In genomic region chr3:150662410-150663200, GRCh38 we compare ENCODE assay signal across 2 cellular contexts.
TF ChIP-seq lines count a peak whose summit lies in the region.

No MANE protein-coding gene starts in this region.

TF ChIP-seq in GM23338, 12 proteins besides CTCF, POLR2A, EP300 and RAD21:
- no peak for TF ChIP-seq JUNB (IDR thresholded peaks at IDR 0.05; ENCODE audit: unreplicated experiment)

TF ChIP-seq in K562, 482 proteins besides CTCF, POLR2A, EP300 and RAD21:
- TF ChIP-seq NFE2L1 (tag; IDR thresholded peaks at IDR 0.05; ENCODE audit: borderline replicate concordance, low read depth) (0 out of 2 replicates have a peak, but pooled peaks have one; percentile 4), MAFG (tag; conservative IDR thresholded peaks at IDR 0.05) (peak; percentile 64), AFF1 (IDR thresholded peaks at IDR 0.05; ENCODE audit: low read depth in 1 of 2, partially characterized antibody in 2 of 2) (no peak), SPI1 (IDR thresholded peaks at IDR 0.05; ENCODE audit: borderline replicate concordance, low read depth, low read length) (no peak), E2F1 (CRISPR knock-in tag; IDR thresholded peaks at IDR 0.05) (no peak), ZSCAN32 (CRISPR knock-in tag; IDR thresholded peaks at IDR 0.05) (no peak), NFE2 (IDR thresholded peaks at IDR 0.05; ENCODE audit: low read depth) (peak; percentile 57), ZNF584 (CRISPR knock-in tag; IDR thresholded peaks at IDR 0.05; ENCODE audit: low read depth) (no peak), ZFPM2 (CRISPR knock-in tag; IDR thresholded peaks at IDR 0.05) (no peak), ZNF316 (IDR thresholded peaks at IDR 0.05) (peak; percentile 76), PHB (CRISPR knock-in tag; IDR thresholded peaks at IDR 0.05) (no peak), TOE1 (IDR thresholded peaks at IDR 0.05; ENCODE audit: borderline replicate concordance) (no peak), TOE1 (CRISPR knock-in tag; IDR thresholded peaks at IDR 0.05; ENCODE audit: borderline replicate concordance, low read depth) (no peak), EHMT2 (IDR thresholded peaks at IDR 0.05) (no peak), HEY1 (CRISPR knock-in tag; IDR thresholded peaks at IDR 0.05; ENCODE audit: borderline replicate concordance) (no peak), KDM1A (IDR thresholded peaks at IDR 0.05) (no peak), ZNF518B (CRISPR knock-in tag; IDR thresholded peaks at IDR 0.05) (no peak), NFIC (IDR thresholded peaks at IDR 0.05) (no peak), THAP12 (CRISPR knock-in tag; IDR thresholded peaks at IDR 0.05) (no peak), ATF6 (CRISPR knock-in tag; IDR thresholded peaks at IDR 0.05) (no peak), NRF1 (conservative IDR thresholded peaks at IDR 0.05 in 1 of 2, IDR thresholded peaks at IDR 0.05 in 1 of 2) (peak; percentile 71 to 76), ZNF780A (CRISPR knock-in tag; IDR thresholded peaks at IDR 0.05) (no peak), ZNF609 (CRISPR knock-in tag; IDR thresholded peaks at IDR 0.05; ENCODE audit: borderline replicate concordance) (no peak), MIER1 (IDR thresholded peaks at IDR 0.05; ENCODE audit: low read depth) (no peak), ZNF133 (CRISPR knock-in tag; IDR thresholded peaks at IDR 0.05) (no peak), NCOA1 (IDR thresholded peaks at IDR 0.05; ENCODE audit: low read depth) (no peak), GABPA (tag; conservative IDR thresholded peaks at IDR 0.05; ENCODE audit: low read depth) (no peak), TEAD4 (IDR thresholded peaks at IDR 0.05; ENCODE audit: low read length) (no peak), TEAD4 (CRISPR knock-in tag; IDR thresholded peaks at IDR 0.05; ENCODE audit: borderline replicate concordance) (no peak), NR0B1 (IDR thresholded peaks at IDR 0.05; ENCODE audit: partially characterized antibody) (no peak), L3MBTL2 (IDR thresholded peaks at IDR 0.05) (peak; percentile 54), BRCA1 (IDR thresholded peaks at IDR 0.05) (no peak), BRCA1 (CRISPR knock-in tag; IDR thresholded peaks at IDR 0.05) (no peak), FOXJ3 (CRISPR knock-in tag; IDR thresholded peaks at IDR 0.05) (no peak), HMGXB4 (CRISPR knock-in tag; IDR thresholded peaks at IDR 0.05) (no peak), TGIF2 (CRISPR knock-in tag; IDR thresholded peaks at IDR 0.05) (no peak), HMBOX1 (IDR thresholded peaks at IDR 0.05) (no peak), C11orf30 (IDR thresholded peaks at IDR 0.05; ENCODE audit: low read depth) (peak; percentile 64), MEIS2 (IDR thresholded peaks at IDR 0.05; ENCODE audit: partially characterized antibody) (peak; percentile 4)
